ENCODE assay signal across 8 cellular contexts in the genomic region with DNA sequence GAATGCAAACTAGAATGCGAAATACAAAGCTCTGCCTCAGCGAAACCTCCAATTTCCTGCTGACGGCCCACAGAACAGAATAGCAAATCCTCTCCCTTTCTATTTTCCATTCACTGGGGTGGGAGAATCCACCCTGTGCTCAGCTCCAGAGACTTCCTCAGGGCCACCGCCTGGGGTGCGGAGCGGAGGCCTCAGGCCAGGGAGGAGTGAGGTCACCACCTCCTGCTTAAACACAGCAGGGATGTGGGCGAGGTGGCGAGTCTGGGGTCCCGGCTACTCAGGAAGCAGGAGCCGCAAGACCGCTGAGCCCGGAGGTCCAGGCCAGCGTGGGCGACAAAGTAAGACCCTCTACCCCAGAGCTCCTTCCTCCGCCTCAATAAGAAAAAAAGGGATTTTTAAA. TPM values are rescaled to one million over a fixed set of nuclear protein-coding genes. Genes with fewer than 3 reads are reported as not detected.
DNase-seq lines count a peak whose midpoint lies in the region; ATAC-seq and TF ChIP-seq lines count a peak whose summit lies in the region.

No MANE protein-coding gene starts in this region.

- H3K4me3 Mint-ChIP-seq in activated T-cell treated with anti-CD3 and anti-CD28 coated beads, Interleukin-2, amount 50 U/mL, for 24 hours: peak overlapping the region; percentile 87
- peak overlapping the region; percentile 88 for H3K4me3 Mint-ChIP-seq in memory B cell

- H3K36me3 ChIP-seq in breast epithelium: no peaks in the 10 kb centered on the region
- no peaks in the 10 kb centered on the region for H3K36me3 ChIP-seq in thyroid gland

- H3K4me3 ChIP-seq in breast epithelium (peak overlapping the region; percentile 69 to 84 (median 78)), thyroid gland (replicated peaks in 1 of 3) (peak overlapping the region in 1 of 3 donors; percentile 73)

- H3K4me1 Mint-ChIP-seq in activated T-cell treated with anti-CD3 and anti-CD28 coated beads, Interleukin-2, amount 50 U/mL, for 24 hours (ENCODE audit: low read depth): peaks cover 19% of the 10 kb centered on the region
- H3K4me1 Mint-ChIP-seq in memory B cell: peaks cover 7% of the 10 kb centered on the region

- 73 to 84% methylated on average over 15 of the region's 15 CpGs for WGBS in thyroid gland, 2 donors

- H3K36me3 Mint-ChIP-seq in activated T-cell treated with anti-CD3 and anti-CD28 coated beads, Interleukin-2, amount 50 U/mL, for 24 hours (ENCODE audit: low read depth): peaks cover 47% of the 10 kb centered on the region
- H3K36me3 Mint-ChIP-seq in memory B cell: peaks cover 8% of the 10 kb centered on the region

- peaks cover 12% of the 10 kb centered on the region for H3K9me3 Mint-ChIP-seq in activated T-cell treated with anti-CD3 and anti-CD28 coated beads, Interleukin-2, amount 50 U/mL, for 24 hours
- no peaks in the 10 kb centered on the region for H3K9me3 Mint-ChIP-seq in memory B cell

- no peak for DNase-seq in activated T-cell treated with anti-CD3 and anti-CD28 coated beads, Interleukin-2, amount 50 U/mL, for 24 hours
- DNase-seq in activated T-cell treated with anti-CD3 and anti-CD28 coated beads, Interleukin-2, amount 50 U/mL, for 1 hour: no peak
- DNase-seq in breast epithelium (ENCODE audit: low spot score in 2 of 2) (no peak), memory B cell (ENCODE audit: low spot score in 2 of 2) (no peak), thyroid gland (no peak)
- DNase-seq in central memory CD4-positive, alpha-beta T cell: no peak

- ATAC-seq in memory B cell (ENCODE audit: low read depth) (no peak), HG02588 (IDR thresholded peaks at IDR 0.05; ENCODE audit: unreplicated experiment) (no peak), GM19463 (IDR thresholded peaks at IDR 0.05; ENCODE audit: unreplicated experiment) (no peak)

- no peaks in the 10 kb centered on the region for H3K9me3 ChIP-seq in breast epithelium
- H3K9me3 ChIP-seq in thyroid gland: no peaks in the 10 kb centered on the region

- no peaks in the 10 kb centered on the region for H3K27me3 Mint-ChIP-seq in activated T-cell treated with anti-CD3 and anti-CD28 coated beads, Interleukin-2, amount 50 U/mL, for 24 hours
- no peaks in the 10 kb centered on the region for H3K27me3 Mint-ChIP-seq in memory B cell

- H3K27ac ChIP-seq in breast epithelium: peak overlapping the region; percentile 93 to 95
- H3K27ac ChIP-seq in thyroid gland: peak overlapping the region in 2 of 3 donors; percentile 8 to 83

- intact Hi-C loops in breast epithelium (cut with DNase I; ENCODE audit: low total_unique reads) (no loop called here), thyroid gland (cut with DNase I) (no loop called here)

- H3K27me3 ChIP-seq in breast epithelium: no peaks in the 10 kb centered on the region
- no peaks in the 10 kb centered on the region for H3K27me3 ChIP-seq in thyroid gland

- H3K4me1 ChIP-seq in breast epithelium: peaks cover 0 to 5% of the 10 kb centered on the region in 2 donors
- peaks cover 4 to 12% of the 10 kb centered on the region in 2 donors for H3K4me1 ChIP-seq in thyroid gland

- TF ChIP-seq POLR2A in breast epithelium (IDR thresholded peaks at IDR 0.05): no peak
- no peak for TF ChIP-seq POLR2A in thyroid gland (IDR thresholded peaks at IDR 0.05)

- H3K27ac Mint-ChIP-seq in activated T-cell treated with anti-CD3 and anti-CD28 coated beads, Interleukin-2, amount 50 U/mL, for 24 hours: no peak overlapping the region
- peak overlapping the region; percentile 92 for H3K27ac Mint-ChIP-seq in memory B cell

- TF ChIP-seq CTCF in breast epithelium (IDR thresholded peaks at IDR 0.05) (no peak), thyroid gland (IDR thresholded peaks at IDR 0.05) (no peak)

RNA-seq across cellular contexts. Expression of gene ZNF320, which starts 0.7 kb away (rescaled TPM):
- total RNA-seq in breast epithelium: 10 to 100 TPM; 15.2 to 22.0 (median 18.4) TPM
- 10 to 100 TPM; 24.6 to 33.5 (median 27.5) TPM for total RNA-seq in thyroid gland

RNA-seq across cellular contexts. Expression of gene ZNF888, which starts 25.1 kb away (rescaled TPM):
- 1 to 10 TPM; 4.5 to 10.0 (median 5.2) TPM for total RNA-seq in breast epithelium
- total RNA-seq in thyroid gland: 1 to 10 TPM; 3.3 to 8.3 (median 6.8) TPM

RNA-seq across cellular contexts. Expression of gene ZNF468, which starts 40.7 kb away (rescaled TPM):
- total RNA-seq in breast epithelium: 10 to 100 TPM; 14.9 to 38.2 (median 22.6) TPM
- total RNA-seq in thyroid gland: 10 to 100 TPM; 33.3 to 51.4 (median 41.6) TPM
